In genomic region chr12:41743835-41744234, GRCh38 we compare ENCODE assay signal across 23 cellular contexts.
DNase-seq lines count a peak whose midpoint lies in the region; ATAC-seq and TF ChIP-seq lines count a peak whose summit lies in the region.
"Had no signal": no experiment of that assay in that cellular context is flagged by ENCODE, and none has a peak within 500 bp of the region (broad histone marks: within the 10 kb centered on the region; RNA-seq: fewer than 3 reads in every experiment).

No MANE protein-coding gene starts in this region.

- H3K36me3 Mint-ChIP-seq in CD4-positive, alpha-beta T cell (ENCODE audit: low read depth), result no peaks in the 10 kb centered on the region
- H3K36me3 Mint-ChIP-seq: memory B cell, WTC11 had no signal

- no peak overlapping the region for H3K27ac Mint-ChIP-seq in CD4-positive, alpha-beta T cell
- H3K27ac Mint-ChIP-seq: activated T-helper 1 cell treated with anti-CD3 and anti-CD28 coated beads, Interleukin-12 subunit alpha, Interleukin-12 subunit beta, Interleukin-2, Interleukin-4 antibody, amounts not matched to agents 30 ng/mL and 10 ng/mL and 1 ng/mL, durations not matched to agents 14 hours and 24 hours and 36 hours; endodermal cell; memory B cell; WTC11 had no signal

- H3K9me3 ChIP-seq in CD4-positive, alpha-beta T cell (ENCODE audit: control insufficient read depth, low read length), result no peaks in the 10 kb centered on the region

- DNase-seq in Daoy (ENCODE audit: low read depth), result peak; percentile 4
- DNase-seq in HuH-7.5 (ENCODE audit: low spot score), result peak; percentile 14
- DNase-seq in astrocyte of the hippocampus (ENCODE audit: low read depth, low spot score), result peak; percentile 5
- DNase-seq in non-pigmented ciliary epithelial cell (ENCODE audit: low read depth), result peak; percentile 4
- no peak for DNase-seq in CD4-positive, alpha-beta T cell
- DNase-seq in OCI-M2 (lab: John Stamatoyannopoulos, UW; ENCODE audit: unreplicated experiment), result no peak
- DNase-seq: activated CD4-positive, alpha-beta T cell treated with anti-CD3 and anti-CD28 coated beads, Interleukin-2, amount 50 U/mL, for 1 hour; activated naive CD4-positive, alpha-beta T cell treated with anti-CD3 and anti-CD28 coated beads, Interleukin-2, amount 50 U/mL, for 16 hours; caudate nucleus; endodermal cell; GDM1; KG1; NCI-H1694 treated with DMSO at 0.1 percent for 48 hours; nucleus accumbens; SHP77; stimulated activated CD4-positive, alpha-beta T cell treated with anti-CD3 and anti-CD28 coated beads, Interleukin-2, amount 100 ng/mL, for 24 hours; SW 1271; T1000 had no signal

- H3K4me1 Mint-ChIP-seq in CD4-positive, alpha-beta T cell (ENCODE audit: low read depth), result no peaks in the 10 kb centered on the region
- H3K4me1 Mint-ChIP-seq: memory B cell, WTC11 had no signal

- intact Hi-C loops in CD4-positive, alpha-beta T cell (cut with DNase I, micrococcal nuclease), result no loop called here

- POLR2A ChIA-PET in CD4-positive, alpha-beta T cell (lab: Charles Lee), result no interaction called here

- H3K27me3 Mint-ChIP-seq in CD4-positive, alpha-beta T cell, result no peaks in the 10 kb centered on the region
- H3K27me3 Mint-ChIP-seq: memory B cell had no signal

- H3K27ac ChIP-seq in CD4-positive, alpha-beta T cell (ENCODE audit: low read depth, low read length), result no peak overlapping the region
- H3K27ac ChIP-seq: C4-2B had no signal

- CTCF ChIA-PET in CD4-positive, alpha-beta T cell (lab: Charles Lee), result no interaction called here

- no peak for TF ChIP-seq CTCF in CD4-positive, alpha-beta T cell (IDR thresholded peaks at IDR 0.05)

- H3K27me3 ChIP-seq in CD4-positive, alpha-beta T cell (ENCODE audit: control insufficient read depth, insufficient read depth, low read length), result no peaks in the 10 kb centered on the region

- no peak for ATAC-seq in CD4-positive, alpha-beta T cell (ENCODE audit: poor library complexity)
- no peak for ATAC-seq in GM19035 (IDR thresholded peaks at IDR 0.05; ENCODE audit: unreplicated experiment)
- ATAC-seq: WTC11 had no signal

- no peak overlapping the region for H3K4me3 Mint-ChIP-seq in CD4-positive, alpha-beta T cell
- H3K4me3 Mint-ChIP-seq: activated T-helper 1 cell treated with anti-CD3 and anti-CD28 coated beads, Interleukin-12 subunit alpha, Interleukin-12 subunit beta, Interleukin-2, Interleukin-4 antibody, amounts not matched to agents 30 ng/mL and 10 ng/mL and 1 ng/mL, durations not matched to agents 14 hours and 24 hours and 36 hours; endodermal cell; memory B cell; WTC11 had no signal

- H3K9me3 Mint-ChIP-seq in CD4-positive, alpha-beta T cell, result no peaks in the 10 kb centered on the region
- H3K9me3 Mint-ChIP-seq: activated T-helper 1 cell treated with anti-CD3 and anti-CD28 coated beads, Interleukin-12 subunit alpha, Interleukin-12 subunit beta, Interleukin-2, Interleukin-4 antibody, amounts not matched to agents 30 ng/mL and 10 ng/mL and 1 ng/mL, durations not matched to agents 14 hours and 24 hours and 36 hours; memory B cell had no signal

Comparison
In these comparisons a context has a peak if more than half of its experiments do, and no peak if none do; other contexts are left out.
1. DNase-seq: peak in Daoy (single experiment), HuH-7.5 (single experiment), astrocyte of the hippocampus (single experiment) and non-pigmented ciliary epithelial cell (single experiment); none in CD4-positive, alpha-beta T cell (0 of 10) and OCI-M2 (single experiment).